9 cellular contexts compared by ENCODE assay signal in the genomic region with DNA sequence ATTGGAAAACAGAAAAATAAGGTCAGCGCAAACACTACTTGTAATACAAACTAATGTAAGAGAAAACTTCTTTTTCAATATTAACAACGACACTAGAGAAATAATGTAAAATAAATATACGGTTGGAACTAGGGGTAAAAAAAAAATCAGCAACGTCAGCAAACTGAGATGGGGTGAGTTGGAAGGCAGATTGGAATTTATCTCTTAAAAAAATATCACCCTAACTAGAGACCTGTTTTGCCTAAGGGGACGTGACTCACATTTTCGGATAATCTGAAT. TPM values are rescaled to one million over a fixed set of nuclear protein-coding genes. Genes with fewer than 3 reads are reported as not detected.
A peak's percentile ranks its signal among the peaks of the same experiment; 100 is the strongest.
DNase-seq lines count a peak whose midpoint lies in the region; ATAC-seq and TF ChIP-seq lines count a peak whose summit lies in the region.
"Had no signal": no experiment of that assay in that cellular context is flagged by ENCODE, and none has a peak within 500 bp of the region (broad histone marks: within the 10 kb centered on the region; RNA-seq: fewer than 3 reads in every experiment).

No MANE protein-coding gene starts in this region.

- H3K4me3 ChIP-seq in adipocyte (ENCODE audit: low read length) (peak overlapping the region; percentile 93), kidney epithelial cell (ENCODE audit: low read depth, low read length) (peak overlapping the region; percentile 70), thoracic aorta (peak overlapping the region; percentile 83)

- H3K9ac ChIP-seq in adipocyte (ENCODE audit: low read length), result peak overlapping the region; percentile 97

- intact Hi-C loops in activated CD4-positive, alpha-beta T cell treated with anti-CD3 and anti-CD28 coated beads, Interleukin-2, amount 10 ng/mL, durations not matched to agents 24 days and 14 days (cut with micrococcal nuclease), result loop anchor here (1.0 to 2.0 kb wide), 4 partner anchors 26 to 184 kb away; no protein-coding TSS in a partner anchor

- H3K4me1 Mint-ChIP-seq in activated CD4-positive, alpha-beta T cell treated with anti-CD3 and anti-CD28 coated beads, Interleukin-2, amount 10 ng/mL, durations not matched to agents 24 days and 14 days, result peaks cover 16% of the 10 kb centered on the region

- no peak for DNase-seq in activated CD4-positive, alpha-beta T cell treated with anti-CD3 and anti-CD28 coated beads, Interleukin-2, amount 10 ng/mL, durations not matched to agents 24 days and 14 days
- no peak for DNase-seq in activated CD4-positive, alpha-beta T cell treated with anti-CD3 and anti-CD28 coated beads, Interleukin-2, amount 50 U/mL, for 4 hours
- DNase-seq in adipocyte (ENCODE audit: low read depth), result no peak
- no peak for DNase-seq in kidney epithelial cell (ENCODE audit: low read depth)
- no peak for DNase-seq in thoracic aorta (ENCODE audit: low spot score)
- no peak for DNase-seq in activated CD8-positive, alpha-beta memory T cell treated with anti-CD3 and anti-CD28 coated beads, Interleukin-2, amount 50 U/mL, for 48 hours
- DNase-seq in SIG-M5 (lab: John Stamatoyannopoulos, UW), result no peak
- DNase-seq: NCI-H1092 had no signal

- H3K4me1 ChIP-seq in adipocyte (ENCODE audit: control insufficient read depth, insufficient read depth, low read length), result peaks cover 14% of the 10 kb centered on the region
- peaks cover 15 to 18% of the 10 kb centered on the region in 2 donors for H3K4me1 ChIP-seq in thoracic aorta (ENCODE audit: control insufficient read depth in 1 of 2, low read depth in 2 of 2)

- no peaks in the 10 kb centered on the region for H3K36me3 Mint-ChIP-seq in activated CD4-positive, alpha-beta T cell treated with anti-CD3 and anti-CD28 coated beads, Interleukin-2, amount 10 ng/mL, durations not matched to agents 24 days and 14 days (ENCODE audit: low read depth)

- ATAC-seq in thoracic aorta (ENCODE audit: insufficient number of reproducible peaks, low FRiP score, low read depth), result no peak
- no peak for ATAC-seq in GM18870 (IDR thresholded peaks at IDR 0.05; ENCODE audit: unreplicated experiment)

- no peaks in the 10 kb centered on the region for H3K27me3 ChIP-seq in adipocyte (replicated peaks; ENCODE audit: control insufficient read depth, insufficient read depth, low read length)
- H3K27me3 ChIP-seq in kidney epithelial cell (ENCODE audit: control insufficient read depth, insufficient read depth, low read length), result no peaks in the 10 kb centered on the region
- no peaks in the 10 kb centered on the region for H3K27me3 ChIP-seq in thoracic aorta (replicated peaks; ENCODE audit: insufficient read depth)

- H3K9me3 ChIP-seq in adipocyte (ENCODE audit: control insufficient read depth, low read length) (no peaks in the 10 kb centered on the region), thoracic aorta (no peaks in the 10 kb centered on the region)

- H3K27me3 Mint-ChIP-seq in activated CD4-positive, alpha-beta T cell treated with anti-CD3 and anti-CD28 coated beads, Interleukin-2, amount 10 ng/mL, durations not matched to agents 24 days and 14 days, result peaks cover 39% of the 10 kb centered on the region

- H3K9me3 Mint-ChIP-seq in activated CD4-positive, alpha-beta T cell treated with anti-CD3 and anti-CD28 coated beads, Interleukin-2, amount 10 ng/mL, durations not matched to agents 24 days and 14 days, result no peaks in the 10 kb centered on the region

- peak overlapping the region; percentile 92 to 95 for H3K27ac ChIP-seq in thoracic aorta

- peak overlapping the region; percentile 88 for H3K27ac Mint-ChIP-seq in activated CD4-positive, alpha-beta T cell treated with anti-CD3 and anti-CD28 coated beads, Interleukin-2, amount 10 ng/mL, durations not matched to agents 24 days and 14 days

- TF ChIP-seq CTCF in kidney epithelial cell (IDR thresholded peaks at IDR 0.05; ENCODE audit: insufficient read depth, low read length, poor library complexity, severe bottlenecking), result no peak
- TF ChIP-seq CTCF in thoracic aorta (IDR thresholded peaks at IDR 0.05), result no peak

- H3K36me3 ChIP-seq in adipocyte (ENCODE audit: control insufficient read depth, insufficient read depth, low read length, severe bottlenecking) (no peaks in the 10 kb centered on the region), kidney epithelial cell (ENCODE audit: control insufficient read depth, insufficient read depth, low read length) (no peaks in the 10 kb centered on the region), thoracic aorta (no peaks in the 10 kb centered on the region)

- H3K4me3 Mint-ChIP-seq in activated CD4-positive, alpha-beta T cell treated with anti-CD3 and anti-CD28 coated beads, Interleukin-2, amount 10 ng/mL, durations not matched to agents 24 days and 14 days, result peak overlapping the region; percentile 91

RNA-seq across cellular contexts. Expression of a gene that starts 0.7 kb away (rescaled TPM):
- total RNA-seq in activated CD4-positive, alpha-beta T cell treated with anti-CD3 and anti-CD28 coated beads, Interleukin-2, amount 10 ng/mL, durations not matched to agents 24 days and 14 days, result 36.7 and 45.1 TPM in 2 replicates
- 37.9 and 69.1 TPM in 2 replicates for total RNA-seq in kidney epithelial cell
- total RNA-seq in thoracic aorta, result 100 to 1,000 TPM; 163 to 243 TPM
